Comparison of ENCODE assay signal across 6 cellular contexts in the genomic region with DNA sequence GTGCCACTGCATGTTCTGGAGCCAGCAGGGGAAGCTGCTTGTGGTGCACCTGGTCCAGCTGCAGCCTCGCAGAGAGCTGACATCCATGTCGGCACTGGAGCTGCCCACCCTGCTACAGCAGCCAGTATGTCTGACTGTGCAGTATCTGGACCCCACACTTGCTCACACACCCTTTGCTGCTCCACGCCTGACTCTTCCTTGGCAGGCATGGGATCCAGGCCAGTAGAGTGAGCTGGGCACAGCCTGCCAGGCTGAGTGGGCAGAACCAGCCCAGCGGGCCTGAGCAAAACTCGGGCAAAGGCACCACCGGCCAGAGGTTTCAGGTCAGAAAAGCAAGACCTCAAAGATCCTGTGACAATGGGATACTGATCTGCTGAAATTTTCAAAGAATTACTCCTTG.
"Had no signal": no experiment of that assay in that cellular context is flagged by ENCODE, and none has a peak within 500 bp of the region (broad histone marks: within the 10 kb centered on the region; RNA-seq: fewer than 3 reads in every experiment).

No MANE protein-coding gene starts in this region.

- H3K27me3 Mint-ChIP-seq: IgD-negative memory B cell had no signal

- H3K4me3 ChIP-seq: GM23338 had no signal

- H3K4me1 Mint-ChIP-seq: GM23338, IgD-negative memory B cell had no signal

- DNase-seq: H9, HCEC 1CT had no signal

- H3K4me3 Mint-ChIP-seq: GM23338, H9 had no signal

- H3K27ac Mint-ChIP-seq: GM23338, H9, IgD-negative memory B cell had no signal

- ATAC-seq: GM23338, HepG2 had no signal

- H3K27ac ChIP-seq: HL-60 had no signal

- H3K36me3 Mint-ChIP-seq: IgD-negative memory B cell had no signal
